ENCODE assay signal across 36 cellular contexts in genomic region chr7:43041105-43041504, GRCh38.
"Had no signal": no experiment of that assay in that cellular context is flagged by ENCODE, and none has a peak within 500 bp of the region (broad histone marks: within the 10 kb centered on the region; RNA-seq: fewer than 3 reads in every experiment).

No MANE protein-coding gene starts in this region.

- DNase-seq: Karpas-422, Kasumi-1, MG63, MM.1S, MV-4-11, NCI-H1048, NCI-H1092, NCI-H1092 treated with DMSO at 0.1 percent for 48 hours, NCI-H1105, NCI-H1105 treated with DMSO at 0.1 percent for 48 hours, NCI-H1417, NCI-H1417 treated with DMSO at 0.1 percent for 48 hours, NCI-H1436, NCI-H1436 treated with DMSO at 0.1 percent for 48 hours, NCI-H146, NCI-H1694, NCI-H1694 treated with DMSO at 0.1 percent for 48 hours, NCI-H187, NCI-H187 treated with DMSO at 0.1 percent for 48 hours, NCI-H1930, NCI-H2029, NCI-H2029 treated with DMSO at 0.1 percent for 48 hours, NCI-H2081, NCI-H2081 treated with DMSO at 0.1 percent for 48 hours, NCI-H2107, NCI-H2171, NCI-H2171 treated with DMSO at 0.1 percent for 48 hours, NCI-H2227 treated with DMSO at 0.1 percent for 48 hours, NCI-H226, NCI-H345, NCI-H446, NCI-H446 treated with DMSO at 0.1 percent for 48 hours, NCI-H510A, NCI-H510A treated with DMSO at 0.1 percent for 48 hours, NCI-H524, NCI-H524 treated with DMSO at 0.1 percent for 48 hours had no signal

- H3K36me3 ChIP-seq: MG63 had no signal

- H3K4me3 ChIP-seq: MG63 had no signal

- H3K27me3 ChIP-seq: MG63 had no signal
